In the genomic region with DNA sequence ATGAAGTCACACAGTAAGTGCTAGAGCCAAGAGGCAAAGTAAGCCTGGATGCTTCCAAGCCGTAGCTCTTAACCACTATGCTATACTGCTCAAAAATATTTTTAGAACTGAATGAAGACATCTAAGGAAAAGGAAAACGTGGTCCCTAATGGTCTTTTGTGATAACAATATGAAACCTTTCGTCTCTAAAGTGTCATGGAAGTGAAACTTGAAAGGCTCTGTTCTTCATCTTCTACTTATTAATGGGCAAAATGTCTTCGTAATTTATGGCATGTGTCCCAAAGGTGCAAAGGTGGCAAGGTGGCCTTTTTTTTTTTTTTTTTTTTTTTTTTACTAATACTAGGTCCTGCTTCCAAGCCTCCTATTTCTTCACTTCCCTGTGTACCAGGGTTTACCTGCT, we compare ENCODE assay signal across 20 cellular contexts.
DNase-seq lines count a peak whose midpoint lies in the region; ATAC-seq and TF ChIP-seq lines count a peak whose summit lies in the region.
"Had no signal": no experiment of that assay in that cellular context is flagged by ENCODE, and none has a peak within 500 bp of the region (broad histone marks: within the 10 kb centered on the region; RNA-seq: fewer than 3 reads in every experiment).

No MANE protein-coding gene starts in this region.

- TF ChIP-seq POLR2A in uterus (IDR thresholded peaks at IDR 0.05): no peak

- no peak overlapping the region for H3K9ac ChIP-seq in BLaER1 treated with 17β-estradiol and CSF1 and Interleukin-3, amounts not matched to agents 10 nM and 100 nM
- H3K9ac ChIP-seq in OCI-LY3 (ENCODE audit: low read length): peak overlapping the region; percentile 48; the same call in 1 of the 2 replicates
- H3K9ac ChIP-seq: BLaER1 had no signal

- H3K9me3 Mint-ChIP-seq in IgD-negative memory B cell: no peaks in the 10 kb centered on the region
- H3K9me3 Mint-ChIP-seq: CD8-positive, alpha-beta T cell had no signal

- peaks cover 15 to 92% (median 54%) of the 10 kb centered on the region in 11 experiments; a peak in 21 of 22 replicates for H3K36me3 ChIP-seq in BLaER1 treated with 17β-estradiol and CSF1 and Interleukin-3, amounts not matched to agents 10 nM and 100 nM
- peaks cover 4% of the 10 kb centered on the region for H3K36me3 ChIP-seq in OCI-LY3 (replicated peaks; ENCODE audit: low read depth, low read length)
- H3K36me3 ChIP-seq in neutrophil: no peaks in the 10 kb centered on the region
- H3K36me3 ChIP-seq in uterus: no peaks in the 10 kb centered on the region

- peak overlapping the region in 6 of 11 experiments; percentile 1 to 25 (median 10); a peak in 6 of 22 replicates for H3K4me2 ChIP-seq in BLaER1 treated with 17β-estradiol and CSF1 and Interleukin-3, amounts not matched to agents 10 nM and 100 nM
- H3K4me2 ChIP-seq in OCI-LY3 (ENCODE audit: low read length): peak overlapping the region; percentile 42
- H3K4me2 ChIP-seq: BLaER1 had no signal

- peaks cover 64% of the 10 kb centered on the region for H3K79me2 ChIP-seq in OCI-LY3 (ENCODE audit: low read length)

- H3K4me3 ChIP-seq in BLaER1 treated with 17β-estradiol and CSF1 and Interleukin-3, amounts not matched to agents 10 nM and 100 nM: no peak overlapping the region
- H3K4me3 ChIP-seq in OCI-LY3 (ENCODE audit: low read length) (peak overlapping the region; percentile 4; the same call in 1 of the 2 replicates), neutrophil (ENCODE audit: low read depth in 1 of 2, low read length in 1 of 2) (no peak overlapping the region), uterus (no peak overlapping the region)
- H3K4me3 ChIP-seq: BLaER1 had no signal

- H3K4me3 Mint-ChIP-seq in IgD-negative memory B cell: peak overlapping the region in 1 of 4 donors; percentile 14
- H3K4me3 Mint-ChIP-seq: CD8-positive, alpha-beta T cell had no signal

- peaks cover 3% of the 10 kb centered on the region for H3K36me3 Mint-ChIP-seq in IgD-negative memory B cell
- H3K36me3 Mint-ChIP-seq: CD8-positive, alpha-beta T cell had no signal

- H3K27me3 ChIP-seq in BLaER1 treated with 17β-estradiol and CSF1 and Interleukin-3, amounts not matched to agents 10 nM and 100 nM: no peaks in the 10 kb centered on the region
- H3K27me3 ChIP-seq in OCI-LY3 (ENCODE audit: low read depth, low read length) (no peaks in the 10 kb centered on the region), neutrophil (no peaks in the 10 kb centered on the region), uterus (no peaks in the 10 kb centered on the region)
- H3K27me3 ChIP-seq: BLaER1 had no signal

- H3K27ac Mint-ChIP-seq in IgD-negative memory B cell: peak overlapping the region; percentile 38 to 89 (median 84)
- H3K27ac Mint-ChIP-seq: CD8-positive, alpha-beta T cell had no signal

- ATAC-seq in GM21825 (IDR thresholded peaks at IDR 0.05; ENCODE audit: unreplicated experiment) (no peak), HG03108 (IDR thresholded peaks at IDR 0.05; ENCODE audit: unreplicated experiment) (no peak), HG03135 (IDR thresholded peaks at IDR 0.05; ENCODE audit: unreplicated experiment) (no peak)
- ATAC-seq: CD8-positive, alpha-beta T cell had no signal

- peaks cover 38 to 97% (median 65%) of the 10 kb centered on the region in 10 experiments for H3K4me1 ChIP-seq in BLaER1 treated with 17β-estradiol and CSF1 and Interleukin-3, amounts not matched to agents 10 nM and 100 nM
- H3K4me1 ChIP-seq in OCI-LY3 (ENCODE audit: low read length) (peaks cover 97% of the 10 kb centered on the region), neutrophil (ENCODE audit: control insufficient read depth in 1 of 2, insufficient read depth in 1 of 2, low read depth in 1 of 2, low read length in 1 of 2) (peaks cover 34 to 47% of the 10 kb centered on the region in 2 experiments), uterus (no peaks in the 10 kb centered on the region)

- peaks cover 48 to 80% (median 73%) of the 10 kb centered on the region in 3 donors for H3K4me1 Mint-ChIP-seq in IgD-negative memory B cell

- peaks cover 0 to 23% (median 9%) of the 10 kb centered on the region in 11 experiments; a peak in 7 of 22 replicates for H3K9me3 ChIP-seq in BLaER1 treated with 17β-estradiol and CSF1 and Interleukin-3, amounts not matched to agents 10 nM and 100 nM (replicated peaks in 1 of 11)
- no peaks in the 10 kb centered on the region for H3K9me3 ChIP-seq in OCI-LY3 (ENCODE audit: insufficient read depth, low read length)
- H3K9me3 ChIP-seq in neutrophil: no peaks in the 10 kb centered on the region
- H3K9me3 ChIP-seq in uterus: no peaks in the 10 kb centered on the region

- no peak for DNase-seq in uterus
- DNase-seq: CD8-positive, alpha-beta T cell; DMS 273 treated with DMSO at 0.1 percent for 48 hours; DMS79; EL; GF-D8; NCI-H1105 treated with DMSO at 0.1 percent for 48 hours; NCI-H1930; NCI-H446; NCI-H524 treated with DMSO at 0.1 percent for 48 hours; NCI-H774 had no signal

- intact Hi-C loops in uterus (cut with DNase I; ENCODE audit: low total_unique reads): no loop called here

- no peak overlapping the region for H3K27ac ChIP-seq in BLaER1 treated with 17β-estradiol and CSF1 and Interleukin-3, amounts not matched to agents 10 nM and 100 nM
- H3K27ac ChIP-seq in OCI-LY3 (ENCODE audit: low read length) (peak overlapping the region; percentile 94), neutrophil (peak overlapping the region; percentile 2), uterus (no peak overlapping the region)
- H3K27ac ChIP-seq: BLaER1, HL-60 had no signal

- TF ChIP-seq CTCF in OCI-LY3 (IDR thresholded peaks at IDR 0.05; ENCODE audit: low read depth, low read length) (no peak), neutrophil (IDR thresholded peaks at IDR 0.05) (no peak), uterus (IDR thresholded peaks at IDR 0.05) (no peak)

- H2AFZ ChIP-seq in OCI-LY3 (ENCODE audit: low read depth, low read length): no peak overlapping the region

- no peaks in the 10 kb centered on the region for H3K27me3 Mint-ChIP-seq in IgD-negative memory B cell

- H4K20me1 ChIP-seq in BLaER1 treated with 17β-estradiol and CSF1 and Interleukin-3, amounts not matched to agents 10 nM and 100 nM: peaks cover 0 to 99% (median 42%) of the 10 kb centered on the region in 11 experiments; a peak in 18 of 22 replicates
- no peaks in the 10 kb centered on the region for H4K20me1 ChIP-seq in OCI-LY3 (ENCODE audit: insufficient read depth, low read length)

Comparison
In these comparisons a context has a peak if more than half of its experiments do, and no peak if none do; other contexts are left out.
1. H3K27ac ChIP-seq: peak in OCI-LY3 (single experiment) and neutrophil (single experiment); none in BLaER1 treated with 17β-estradiol and CSF1 and Interleukin-3, amounts not matched to agents 10 nM and 100 nM (0 of 11) and uterus (0 of 2).